ENCODE assay signal across 8 cellular contexts in genomic region chrX:149541521-149542047, GRCh38. TPM values are rescaled to one million over a fixed set of nuclear protein-coding genes. Genes with fewer than 3 reads are reported as not detected.
DNase-seq lines count a peak whose midpoint lies in the region; ATAC-seq, FAIRE-seq and TF ChIP-seq lines count a peak whose summit lies in the region.

No MANE protein-coding gene starts in this region.

- FAIRE-seq in frontal cortex (lab: Jason Lieb, UNC), result no peak

- H3K4me3 ChIP-seq in ascending aorta (peak overlapping the region; percentile 62 to 74), thoracic aorta (peak overlapping the region; percentile 85)

- H3K4me3 Mint-ChIP-seq in activated CD4-positive, alpha-beta T cell treated with anti-CD3 and anti-CD28 coated beads, Interleukin-2, amount 10 ng/mL, durations not matched to agents 24 days and 14 days, result peak overlapping the region; percentile 100

- ATAC-seq in left colon (peak; percentile 1), thoracic aorta (ENCODE audit: insufficient number of reproducible peaks, low FRiP score, low read depth) (no peak)

- DNase-seq in activated CD4-positive, alpha-beta T cell treated with anti-CD3 and anti-CD28 coated beads, Interleukin-2, amount 10 ng/mL, durations not matched to agents 24 days and 14 days, result no peak
- no peak for DNase-seq in activated CD4-positive, alpha-beta T cell treated with anti-CD3 and anti-CD28 coated beads, Interleukin-2, amount 50 U/mL, for 48 hours
- no peak for DNase-seq in ascending aorta (ENCODE audit: low spot score in 2 of 2)
- no peak for DNase-seq in left colon
- DNase-seq in thoracic aorta (ENCODE audit: low spot score), result no peak
- no peak for DNase-seq in amygdala (lab: John Stamatoyannopoulos, UW)
- no peak for DNase-seq in frontal cortex (ENCODE audit: low spot score in 2 of 2)
- no peak for DNase-seq in NCI-H2227 treated with DMSO at 0.1 percent for 48 hours (lab: John Stamatoyannopoulos, UW)

- H3K4me1 ChIP-seq in ascending aorta (no peaks in the 10 kb centered on the region), thoracic aorta (ENCODE audit: control insufficient read depth in 1 of 2, low read depth in 2 of 2) (peaks cover 0 to 7% of the 10 kb centered on the region in 2 donors)

- H3K9me3 ChIP-seq in ascending aorta, result no peaks in the 10 kb centered on the region
- no peaks in the 10 kb centered on the region for H3K9me3 ChIP-seq in thoracic aorta

- peaks cover 4% of the 10 kb centered on the region for H3K36me3 Mint-ChIP-seq in activated CD4-positive, alpha-beta T cell treated with anti-CD3 and anti-CD28 coated beads, Interleukin-2, amount 10 ng/mL, durations not matched to agents 24 days and 14 days (ENCODE audit: low read depth)

- peaks cover 14% of the 10 kb centered on the region for H3K4me1 Mint-ChIP-seq in activated CD4-positive, alpha-beta T cell treated with anti-CD3 and anti-CD28 coated beads, Interleukin-2, amount 10 ng/mL, durations not matched to agents 24 days and 14 days

- H3K9me3 Mint-ChIP-seq in activated CD4-positive, alpha-beta T cell treated with anti-CD3 and anti-CD28 coated beads, Interleukin-2, amount 10 ng/mL, durations not matched to agents 24 days and 14 days, result no peaks in the 10 kb centered on the region

- H3K27me3 ChIP-seq in ascending aorta (no peaks in the 10 kb centered on the region), thoracic aorta (replicated peaks; ENCODE audit: insufficient read depth) (no peaks in the 10 kb centered on the region)

- H3K27ac ChIP-seq in ascending aorta, result peak overlapping the region; percentile 85 to 87
- H3K27ac ChIP-seq in thoracic aorta, result peak overlapping the region; percentile 92 to 94

- TF ChIP-seq CTCF in ascending aorta (IDR thresholded peaks at IDR 0.05) (no peak), thoracic aorta (IDR thresholded peaks at IDR 0.05) (no peak)

- intact Hi-C loops in activated CD4-positive, alpha-beta T cell treated with anti-CD3 and anti-CD28 coated beads, Interleukin-2, amount 10 ng/mL, durations not matched to agents 24 days and 14 days (cut with micrococcal nuclease), result loop anchor here (5.0 kb wide), 1 partner anchor 1026 kb away; the partner anchor contains the start of gene MTM1
- intact Hi-C loops in ascending aorta (cut with DNase I) (loop anchor here (2.0 kb wide), 1 partner anchor 37 kb away; the partner anchor contains the start of gene IDS), left colon (cut with DNase I, micrococcal nuclease) (no loop called here)

- H3K27me3 Mint-ChIP-seq in activated CD4-positive, alpha-beta T cell treated with anti-CD3 and anti-CD28 coated beads, Interleukin-2, amount 10 ng/mL, durations not matched to agents 24 days and 14 days, result no peaks in the 10 kb centered on the region

- H3K36me3 ChIP-seq in ascending aorta (no peaks in the 10 kb centered on the region), thoracic aorta (no peaks in the 10 kb centered on the region)

- peak overlapping the region; percentile 100 for H3K27ac Mint-ChIP-seq in activated CD4-positive, alpha-beta T cell treated with anti-CD3 and anti-CD28 coated beads, Interleukin-2, amount 10 ng/mL, durations not matched to agents 24 days and 14 days

RNA-seq across cellular contexts. Expression of gene EOLA1, which starts 0.8 kb away (rescaled TPM):
- 24.8 and 28.6 TPM in 2 replicates for total RNA-seq in activated CD4-positive, alpha-beta T cell treated with anti-CD3 and anti-CD28 coated beads, Interleukin-2, amount 10 ng/mL, durations not matched to agents 24 days and 14 days
- total RNA-seq in ascending aorta, result 5.6 TPM
- 10 to 100 TPM; 37.2 to 37.8 TPM for total RNA-seq in left colon
- 10 to 100 TPM; 22.2 to 22.6 TPM for total RNA-seq in thoracic aorta
- 15.1 TPM for total RNA-seq in frontal cortex

RNA-seq across cellular contexts. Expression of gene HSFX3, which starts 8.1 kb away (rescaled TPM):
- total RNA-seq in activated CD4-positive, alpha-beta T cell treated with anti-CD3 and anti-CD28 coated beads, Interleukin-2, amount 10 ng/mL, durations not matched to agents 24 days and 14 days, result not detected in 2 replicates
- total RNA-seq in ascending aorta (not detected), left colon (not detected), thoracic aorta (not detected), frontal cortex (not detected)

RNA-seq across cellular contexts. Expression of gene IDS, which starts 36.5 kb away (rescaled TPM):
- total RNA-seq in activated CD4-positive, alpha-beta T cell treated with anti-CD3 and anti-CD28 coated beads, Interleukin-2, amount 10 ng/mL, durations not matched to agents 24 days and 14 days, result 43.9 and 44.9 TPM in 2 replicates
- total RNA-seq in ascending aorta (82.7 TPM), left colon (10 to 100 TPM; 28.8 to 58.5 TPM), thoracic aorta (100 to 1,000 TPM; 204 to 210 TPM), frontal cortex (86.4 TPM)

RNA-seq across cellular contexts. Expression of gene MAGEA9B, which starts 45.7 kb away (rescaled TPM):
- total RNA-seq in activated CD4-positive, alpha-beta T cell treated with anti-CD3 and anti-CD28 coated beads, Interleukin-2, amount 10 ng/mL, durations not matched to agents 24 days and 14 days, result not detected in 2 replicates
- total RNA-seq in ascending aorta, result not detected
- total RNA-seq in left colon, result not detected
- total RNA-seq in thoracic aorta, result not detected
- total RNA-seq in frontal cortex, result not detected

RNA-seq across cellular contexts. Expression of gene HSFX2, which starts 53.5 kb away (rescaled TPM):
- total RNA-seq in activated CD4-positive, alpha-beta T cell treated with anti-CD3 and anti-CD28 coated beads, Interleukin-2, amount 10 ng/mL, durations not matched to agents 24 days and 14 days, result 0.28 TPM in 1 of 2 replicates, not detected in the other
- total RNA-seq in ascending aorta (not detected), left colon (not detected), thoracic aorta (1 to 10 TPM in 1 of 2 donors, under 1 TPM in 1; 0.54 to 1.3 TPM), frontal cortex (1.2 TPM)

Comparison
In these comparisons a context has a peak if more than half of its experiments do, and no peak if none do; other contexts are left out.
1. intact Hi-C loops: an anchor here in activated CD4-positive, alpha-beta T cell treated with anti-CD3 and anti-CD28 coated beads, Interleukin-2, amount 10 ng/mL, durations not matched to agents 24 days and 14 days (5.0 kb wide) and ascending aorta (2.0 kb wide); none called in left colon.